ENCODE assay signal across 15 cellular contexts in the genomic region with DNA sequence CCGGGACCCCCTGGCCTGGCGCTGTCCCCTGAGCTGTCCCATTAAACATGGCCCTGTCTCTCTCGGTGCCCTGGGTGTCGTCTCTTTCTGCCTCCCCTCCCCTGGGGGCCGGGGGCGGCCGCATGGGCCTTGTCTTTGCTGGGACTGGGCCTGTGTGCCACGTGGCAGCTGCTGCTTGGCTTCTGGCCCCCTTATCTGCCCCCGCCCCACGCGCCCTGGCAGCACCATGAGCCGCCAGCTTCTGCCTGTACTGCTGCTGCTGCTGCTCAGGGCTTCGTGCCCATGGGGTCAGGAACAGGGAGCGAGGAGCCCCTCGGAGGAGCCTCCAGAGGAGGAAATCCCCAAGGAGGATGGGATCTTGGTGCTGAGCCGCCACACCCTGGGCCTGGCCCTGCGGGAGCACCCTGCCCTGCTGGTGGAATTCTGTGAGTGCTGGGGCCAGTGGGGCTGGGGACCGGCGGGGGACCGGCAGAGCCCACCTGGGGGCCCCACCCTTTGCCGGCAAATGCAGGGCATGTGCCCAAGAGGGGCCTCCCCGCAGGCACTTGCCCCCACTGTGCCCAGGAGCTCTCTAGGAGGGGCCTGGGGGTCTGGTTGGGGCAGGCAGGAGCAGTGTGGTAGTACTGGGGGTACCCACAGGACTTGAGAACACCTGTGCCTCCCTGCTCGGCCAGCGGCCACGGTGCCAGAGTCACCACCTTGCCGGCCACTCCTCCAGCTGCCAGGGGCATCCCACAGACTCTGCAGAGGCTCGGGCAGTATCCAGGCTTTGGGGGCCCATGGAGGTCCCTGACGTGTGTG. TPM values are rescaled to one million over a fixed set of nuclear protein-coding genes. Genes with fewer than 3 reads are reported as not detected.
"Had no signal": no experiment of that assay in that cellular context is flagged by ENCODE, and none has a peak within 500 bp of the region (broad histone marks: within the 10 kb centered on the region; RNA-seq: fewer than 3 reads in every experiment).

A gene with protein sequence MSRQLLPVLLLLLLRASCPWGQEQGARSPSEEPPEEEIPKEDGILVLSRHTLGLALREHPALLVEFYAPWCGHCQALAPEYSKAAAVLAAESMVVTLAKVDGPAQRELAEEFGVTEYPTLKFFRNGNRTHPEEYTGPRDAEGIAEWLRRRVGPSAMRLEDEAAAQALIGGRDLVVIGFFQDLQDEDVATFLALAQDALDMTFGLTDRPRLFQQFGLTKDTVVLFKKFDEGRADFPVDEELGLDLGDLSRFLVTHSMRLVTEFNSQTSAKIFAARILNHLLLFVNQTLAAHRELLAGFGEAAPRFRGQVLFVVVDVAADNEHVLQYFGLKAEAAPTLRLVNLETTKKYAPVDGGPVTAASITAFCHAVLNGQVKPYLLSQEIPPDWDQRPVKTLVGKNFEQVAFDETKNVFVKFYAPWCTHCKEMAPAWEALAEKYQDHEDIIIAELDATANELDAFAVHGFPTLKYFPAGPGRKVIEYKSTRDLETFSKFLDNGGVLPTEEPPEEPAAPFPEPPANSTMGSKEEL (plus strand): TSS at position 221 of the 801 bp plus-strand sequence. CDS start 6 bp downstream, at position 227.

- H3K27ac ChIP-seq: epithelial cell of prostate, neural progenitor cell, right atrium auricular region, VCaP had no signal

- DNase-seq: activated CD8-positive, alpha-beta memory T cell treated with anti-CD3 and anti-CD28 coated beads, Interleukin-2, amount 50 U/mL, for 4 hours; activated CD8-positive, alpha-beta T cell treated with anti-CD3 and anti-CD28 coated beads for 36 hours; activated naive CD8-positive, alpha-beta T cell treated with anti-CD3 and anti-CD28 coated beads, Interleukin-2, amount 50 U/mL, for 24 hours; activated T-cell treated with anti-CD3 and anti-CD28 coated beads, Interleukin-2, amount 50 U/mL, for 72 hours; cortex of kidney; effector memory CD4-positive, alpha-beta T cell; left cardiac atrium; mammary epithelial cell; T1000; trophoblast cell had no signal

- H3K4me3 Mint-ChIP-seq: activated CD8-positive, alpha-beta T cell treated with anti-CD3 and anti-CD28 coated beads for 36 hours; activated naive CD8-positive, alpha-beta T cell treated with anti-CD3 and anti-CD28 coated beads, Interleukin-2, amount 50 U/mL, for 24 hours; activated T-cell treated with anti-CD3 and anti-CD28 coated beads, Interleukin-2, amount 50 U/mL, for 72 hours; neural progenitor cell; stimulated activated effector memory CD8-positive, alpha-beta T cell treated with anti-CD3 and anti-CD28 coated beads, Interleukin-12 subunit alpha, Interleukin-12 subunit beta, amount 100 ng/mL, for 72 hours had no signal

- H3K9me3 ChIP-seq: right atrium auricular region had no signal

- ATAC-seq: activated CD8-positive, alpha-beta T cell treated with anti-CD3 and anti-CD28 coated beads for 36 hours; activated naive CD8-positive, alpha-beta T cell treated with anti-CD3 and anti-CD28 coated beads, Interleukin-2, amount 50 U/mL, for 24 hours; activated T-cell treated with anti-CD3 and anti-CD28 coated beads, Interleukin-2, amount 50 U/mL, for 72 hours; stimulated activated effector memory CD8-positive, alpha-beta T cell treated with anti-CD3 and anti-CD28 coated beads, Interleukin-12 subunit alpha, Interleukin-12 subunit beta, amount 100 ng/mL, for 72 hours had no signal

- H3K36me3 ChIP-seq: neural progenitor cell had no signal

- H3K9me3 Mint-ChIP-seq: activated CD8-positive, alpha-beta T cell treated with anti-CD3 and anti-CD28 coated beads for 36 hours; activated naive CD8-positive, alpha-beta T cell treated with anti-CD3 and anti-CD28 coated beads, Interleukin-2, amount 50 U/mL, for 24 hours; activated T-cell treated with anti-CD3 and anti-CD28 coated beads, Interleukin-2, amount 50 U/mL, for 72 hours; stimulated activated effector memory CD8-positive, alpha-beta T cell treated with anti-CD3 and anti-CD28 coated beads, Interleukin-12 subunit alpha, Interleukin-12 subunit beta, amount 100 ng/mL, for 72 hours had no signal

- H3K4me3 ChIP-seq: neural progenitor cell, right atrium auricular region had no signal

- H3K27ac Mint-ChIP-seq: activated CD8-positive, alpha-beta T cell treated with anti-CD3 and anti-CD28 coated beads for 36 hours; activated naive CD8-positive, alpha-beta T cell treated with anti-CD3 and anti-CD28 coated beads, Interleukin-2, amount 50 U/mL, for 24 hours; activated T-cell treated with anti-CD3 and anti-CD28 coated beads, Interleukin-2, amount 50 U/mL, for 72 hours; neural progenitor cell; stimulated activated effector memory CD8-positive, alpha-beta T cell treated with anti-CD3 and anti-CD28 coated beads, Interleukin-12 subunit alpha, Interleukin-12 subunit beta, amount 100 ng/mL, for 72 hours had no signal

RNA-seq across cellular contexts. Expression of the gene that starts here (rescaled TPM):
- total RNA-seq: activated CD8-positive, alpha-beta T cell treated with anti-CD3 and anti-CD28 coated beads for 36 hours; mammary epithelial cell had no signal
